ENCODE assay signal across 8 cellular contexts in genomic region chr4:81470456-81471327, GRCh38. TPM values are rescaled to one million over a fixed set of nuclear protein-coding genes. Genes with fewer than 3 reads are reported as not detected.
DNase-seq lines count a peak whose midpoint lies in the region; ATAC-seq, FAIRE-seq and TF ChIP-seq lines count a peak whose summit lies in the region.

No MANE protein-coding gene starts in this region.

- no peak for TF ChIP-seq CTCF in GM10248 (IDR thresholded peaks at IDR 0.05; ENCODE audit: control extremely low read depth, extremely low read depth, low read depth, missing control alignments)
- TF ChIP-seq CTCF in neural progenitor cell (IDR thresholded peaks at IDR 0.05): no peak
- no peak for TF ChIP-seq CTCF in upper lobe of left lung (IDR thresholded peaks at IDR 0.05)

- H3K4me1 ChIP-seq in neural progenitor cell (peaks cover 18% of the 10 kb centered on the region), upper lobe of left lung (peaks cover 24 to 47% (median 33%) of the 10 kb centered on the region in 4 donors)

- H3K79me2 ChIP-seq in neural progenitor cell (ENCODE audit: low read depth): no peaks in the 10 kb centered on the region

- peaks cover 2% of the 10 kb centered on the region for H3K36me3 Mint-ChIP-seq in neural progenitor cell

- peak overlapping the region; percentile 93 for H3K4me3 Mint-ChIP-seq in neural progenitor cell

- CTCF ChIA-PET in GM10248 (lab: Yijun Ruan, JAX): interaction anchor here (1.4 to 5.6 kb wide), 4 partner anchors 21 to 374 kb away, joined by 3 to 40 read pairs (median 3); no protein-coding TSS in a partner anchor

- H3K36me3 ChIP-seq in neural progenitor cell: no peaks in the 10 kb centered on the region
- no peaks in the 10 kb centered on the region for H3K36me3 ChIP-seq in upper lobe of left lung

- peak; percentile 59 to 78 for ATAC-seq in upper lobe of left lung (ENCODE audit: low FRiP score in 2 of 2)

- H3K27ac Mint-ChIP-seq in neural progenitor cell: peak overlapping the region; percentile 51

- H4K20me1 ChIP-seq in neural progenitor cell (ENCODE audit: low read depth): no peaks in the 10 kb centered on the region

- TF ChIP-seq EP300 in upper lobe of left lung (IDR thresholded peaks at IDR 0.05): peak in 1 of 4 donors; percentile 9

- H3K4me1 Mint-ChIP-seq in neural progenitor cell: peaks cover 31% of the 10 kb centered on the region

- POLR2A ChIA-PET in GM10248 (lab: Yijun Ruan, JAX): no interaction called here

- no peak overlapping the region for H3K9ac ChIP-seq in neural progenitor cell

- H3K27me3 Mint-ChIP-seq in neural progenitor cell (ENCODE audit: insufficient read depth, low read depth): peaks cover 8% of the 10 kb centered on the region

- peaks cover 3% of the 10 kb centered on the region for H3K9me3 Mint-ChIP-seq in neural progenitor cell

- H3K4me2 ChIP-seq in neural progenitor cell: peak overlapping the region; percentile 94

- H3F3A ChIP-seq in neural progenitor cell (ENCODE audit: low read depth): peaks cover 21% of the 10 kb centered on the region

- H3K27ac ChIP-seq in neural progenitor cell (no peak overlapping the region), upper lobe of left lung (peak overlapping the region; percentile 87 to 96 (median 94))

- H3K4me3 ChIP-seq in neural progenitor cell: peak overlapping the region; percentile 85
- H3K4me3 ChIP-seq in upper lobe of left lung: peak overlapping the region; percentile 62 to 90 (median 74)

- TF ChIP-seq POLR2A in upper lobe of left lung (IDR thresholded peaks at IDR 0.05): peak in 3 of 4 donors; percentile 44 to 81 (median 66)
- TF ChIP-seq POLR2A in H54 (IDR thresholded peaks at IDR 0.05; ENCODE audit: low read depth, low read length): no peak

- no peak for FAIRE-seq in H54 (lab: Jason Lieb, UNC)

- WGBS in upper lobe of left lung, 2 donors: 0 to 1% methylated on average over 31 to 32 of the region's 32 CpGs

- H2AFZ ChIP-seq in neural progenitor cell (replicated peaks): peak overlapping the region; percentile 91

- H3K9me3 ChIP-seq in neural progenitor cell (ENCODE audit: low read depth): no peaks in the 10 kb centered on the region
- no peaks in the 10 kb centered on the region for H3K9me3 ChIP-seq in upper lobe of left lung

- peak; percentile 15 for DNase-seq in GM10248 (ENCODE audit: extremely low spot score)
- DNase-seq in NCI-H82 treated with DMSO at 0.1 percent for 48 hours (lab: John Stamatoyannopoulos, UW; ENCODE audit: unreplicated experiment): peak; percentile 59
- DNase-seq in activated naive CD4-positive, alpha-beta T cell treated with Interleukin-2 at 50 U/mL for 16 hours: peak; percentile 42
- peak; percentile 76 for DNase-seq in globus pallidus (ENCODE audit: low spot score)
- DNase-seq in neural progenitor cell (ENCODE audit: low spot score): peak; percentile 54
- DNase-seq in upper lobe of left lung: peak; percentile 84 to 87
- no peak for DNase-seq in NOMO-1 treated with DMSO at 0.1 percent for 48 hours (lab: John Stamatoyannopoulos, UW; ENCODE audit: unreplicated experiment)
- DNase-seq in H54 (ENCODE audit: insufficient read length, low spot score): no peak

- peaks cover 26% of the 10 kb centered on the region for H3K27me3 ChIP-seq in neural progenitor cell
- H3K27me3 ChIP-seq in upper lobe of left lung: no peaks in the 10 kb centered on the region

RNA-seq across cellular contexts. Expression of gene RASGEF1B, which starts 1.0 kb away (rescaled TPM):
- total RNA-seq in neural progenitor cell (ENCODE audit: low replicate concordance) (7.5 and 9.4 TPM in 2 replicates), upper lobe of left lung (10 to 100 TPM; 45.7 to 81.2 (median 71.4) TPM)

Comparison
In these comparisons a context has a peak if more than half of its experiments do, and no peak if none do; other contexts are left out.
1. DNase-seq: peak in GM10248 (single experiment), NCI-H82 treated with DMSO at 0.1 percent for 48 hours (single experiment), activated naive CD4-positive, alpha-beta T cell treated with Interleukin-2 at 50 U/mL for 16 hours (single experiment), globus pallidus (single experiment), neural progenitor cell (single experiment) and upper lobe of left lung (2 of 2); none in NOMO-1 treated with DMSO at 0.1 percent for 48 hours (single experiment) and H54 (single experiment).